ENCODE assay signal across 8 cellular contexts in genomic region chr13:49300716-49301589, GRCh38. TPM values are rescaled to one million over a fixed set of nuclear protein-coding genes. Genes with fewer than 3 reads are reported as not detected.
DNase-seq lines count a peak whose midpoint lies in the region; ATAC-seq and TF ChIP-seq lines count a peak whose summit lies in the region.

No MANE protein-coding gene starts in this region.

- H3K4me3 Mint-ChIP-seq in CD4-positive, CD25-positive, alpha-beta regulatory T cell = peak overlapping the region; percentile 3 to 89 (median 74)
- no peak overlapping the region for H3K4me3 Mint-ChIP-seq in endothelial cell (ENCODE audit: unreplicated experiment)

- peaks cover 0 to 8% (median 7%) of the 10 kb centered on the region in 4 donors for H3K4me1 Mint-ChIP-seq in CD4-positive, CD25-positive, alpha-beta regulatory T cell
- peaks cover 6% of the 10 kb centered on the region for H3K4me1 Mint-ChIP-seq in endothelial cell (ENCODE audit: unreplicated experiment)

- H3K27me3 Mint-ChIP-seq in CD4-positive, CD25-positive, alpha-beta regulatory T cell = no peaks in the 10 kb centered on the region
- peaks cover 12% of the 10 kb centered on the region for H3K27me3 Mint-ChIP-seq in endothelial cell (ENCODE audit: unreplicated experiment)

- peak overlapping the region; percentile 72 for H3K4me3 ChIP-seq in CD4-positive, CD25-positive, alpha-beta regulatory T cell (ENCODE audit: low read depth, low read length)
- H3K4me3 ChIP-seq in muscle layer of duodenum (ENCODE audit: low read depth in 1 of 2, low read length in 2 of 2) = peak overlapping the region; percentile 31 to 49

- H3K36me3 Mint-ChIP-seq in CD4-positive, CD25-positive, alpha-beta regulatory T cell = no peaks in the 10 kb centered on the region
- no peaks in the 10 kb centered on the region for H3K36me3 Mint-ChIP-seq in endothelial cell (ENCODE audit: low read depth, unreplicated experiment)

- H3K27ac ChIP-seq in CD4-positive, CD25-positive, alpha-beta regulatory T cell (ENCODE audit: insufficient read depth, low read length, poor library complexity, severe bottlenecking) = no peak overlapping the region
- H3K27ac ChIP-seq in muscle layer of duodenum (ENCODE audit: low read length) = no peak overlapping the region

- peaks cover 8% of the 10 kb centered on the region for H3K4me1 ChIP-seq in CD4-positive, CD25-positive, alpha-beta regulatory T cell (ENCODE audit: control insufficient read depth, insufficient read depth, low read length, poor library complexity, severe bottlenecking)
- H3K4me1 ChIP-seq in muscle layer of duodenum (ENCODE audit: control insufficient read depth in 1 of 2, insufficient read depth in 2 of 2, low read length in 2 of 2) = peaks cover 0 to 9% of the 10 kb centered on the region in 2 donors

- DNase-seq in CD4-positive, CD25-positive, alpha-beta regulatory T cell = peak; percentile 48 to 86 (median 79)
- DNase-seq in GM19240 (ENCODE audit: insufficient read length, low spot score) (peak; percentile 68), NOMO-1 treated with DMSO at 0.1 percent for 48 hours (lab: John Stamatoyannopoulos, UW; ENCODE audit: unreplicated experiment) (peak; percentile 84), endothelial cell (ENCODE audit: low spot score) (peak; percentile 22)
- DNase-seq in activated CD8-positive, alpha-beta memory T cell treated with anti-CD3 and anti-CD28 coated beads for 48 hours (ENCODE audit: low read depth in 2 of 3, low spot score in 2 of 3) = peak; percentile 11 to 16 (median 15)
- peak; percentile 16 to 40 for DNase-seq in stimulated activated CD8-positive, alpha-beta memory T cell treated with anti-CD3 and anti-CD28 coated beads, Interleukin-7, amount 100 ng/mL, for 48 hours (ENCODE audit: extremely low read depth in 1 of 2, low read depth in 1 of 2)

- no peaks in the 10 kb centered on the region for H3K9me3 ChIP-seq in CD4-positive, CD25-positive, alpha-beta regulatory T cell (ENCODE audit: control insufficient read depth in 2 of 2, low read length in 2 of 2)
- no peaks in the 10 kb centered on the region for H3K9me3 ChIP-seq in muscle layer of duodenum (ENCODE audit: control insufficient read depth in 1 of 2, low read length in 2 of 2)

- peak; percentile 74 for TF ChIP-seq CTCF in endothelial cell (IDR thresholded peaks at IDR 0.05; ENCODE audit: unreplicated experiment)

- no peaks in the 10 kb centered on the region for H3K36me3 ChIP-seq in CD4-positive, CD25-positive, alpha-beta regulatory T cell (ENCODE audit: control insufficient read depth, insufficient read depth, low read length)
- no peaks in the 10 kb centered on the region for H3K36me3 ChIP-seq in muscle layer of duodenum (ENCODE audit: control insufficient read depth in 1 of 2, insufficient read depth in 2 of 2, low read length in 2 of 2)

- H3K27ac Mint-ChIP-seq in CD4-positive, CD25-positive, alpha-beta regulatory T cell = peak overlapping the region; percentile 76 to 95 (median 77)
- H3K27ac Mint-ChIP-seq in endothelial cell (ENCODE audit: unreplicated experiment) = no peak overlapping the region

- H3K27me3 ChIP-seq in CD4-positive, CD25-positive, alpha-beta regulatory T cell (ENCODE audit: control insufficient read depth, insufficient read depth, low read length) = no peaks in the 10 kb centered on the region
- no peaks in the 10 kb centered on the region for H3K27me3 ChIP-seq in muscle layer of duodenum (ENCODE audit: low read depth, low read length)

- ATAC-seq in CD4-positive, CD25-positive, alpha-beta regulatory T cell (ENCODE audit: low read depth in 2 of 2) = peak; percentile 89 to 90
- ATAC-seq in HG03442 (IDR thresholded peaks at IDR 0.05; ENCODE audit: unreplicated experiment) = peak; percentile 83

- H3K9me3 Mint-ChIP-seq in CD4-positive, CD25-positive, alpha-beta regulatory T cell = no peaks in the 10 kb centered on the region
- H3K9me3 Mint-ChIP-seq in endothelial cell (ENCODE audit: unreplicated experiment) = no peaks in the 10 kb centered on the region

RNA-seq across cellular contexts. Expression of gene CDADC1, which starts 53.2 kb away (rescaled TPM):
- 16.7 TPM for total RNA-seq in CD4-positive, CD25-positive, alpha-beta regulatory T cell
- 10 to 100 TPM in 3 of 4 donors, 1 to 10 TPM in 1; 8.7 to 11.0 (median 10.5) TPM for polyA plus RNA-seq in CD4-positive, CD25-positive, alpha-beta regulatory T cell
- 5.1 TPM for total RNA-seq in endothelial cell (ENCODE audit: unreplicated experiment)

Comparison
In these comparisons a context has a peak if more than half of its experiments do, and no peak if none do; other contexts are left out.
1. DNase-seq: peak in every context shown above with its lines; median percentile 84 in NOMO-1 treated with DMSO at 0.1 percent for 48 hours; 79 in CD4-positive, CD25-positive, alpha-beta regulatory T cell; 68 in GM19240; 28 in stimulated activated CD8-positive, alpha-beta memory T cell treated with anti-CD3 and anti-CD28 coated beads, Interleukin-7, amount 100 ng/mL, for 48 hours; 22 in endothelial cell; 15 in activated CD8-positive, alpha-beta memory T cell treated with anti-CD3 and anti-CD28 coated beads for 48 hours.